In the genomic region with DNA sequence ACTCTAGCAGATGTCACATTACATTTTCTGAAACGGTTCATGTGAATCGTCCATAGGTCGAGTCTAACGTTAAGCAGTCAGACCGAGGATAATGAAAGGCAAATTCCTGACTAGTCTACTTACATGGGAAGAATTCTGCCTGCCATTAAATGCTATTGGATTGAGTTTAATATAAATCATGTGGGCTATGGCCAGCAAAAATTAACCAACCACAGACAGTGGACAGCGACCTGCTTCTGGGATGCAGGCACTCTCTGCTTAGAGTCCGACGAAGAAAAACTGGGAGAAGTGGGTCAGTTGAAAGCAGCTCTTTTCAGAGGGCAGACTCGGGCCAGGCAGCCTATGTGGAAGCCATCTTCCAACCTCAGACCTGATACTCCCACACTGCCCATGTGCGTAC, we compare ENCODE assay signal across 22 cellular contexts. TPM values are rescaled to one million over a fixed set of nuclear protein-coding genes. Genes with fewer than 3 reads are reported as not detected.
A peak's percentile ranks its signal among the peaks of the same experiment; 100 is the strongest.
DNase-seq lines count a peak whose midpoint lies in the region; ATAC-seq and TF ChIP-seq lines count a peak whose summit lies in the region.
"Had no signal": no experiment of that assay in that cellular context is flagged by ENCODE, and none has a peak within 500 bp of the region (broad histone marks: within the 10 kb centered on the region; RNA-seq: fewer than 3 reads in every experiment).

No MANE protein-coding gene starts in this region.

- DNase-seq in activated CD8-positive, alpha-beta memory T cell treated with anti-CD3 and anti-CD28 coated beads for 24 hours: peak; percentile 45
- DNase-seq in activated CD8-positive, alpha-beta memory T cell treated with anti-CD3 and anti-CD28 coated beads, Interleukin-2, amount 50 U/mL, for 4 hours: no peak
- DNase-seq in CD4-positive, alpha-beta T cell: no peak
- DNase-seq in T-helper 17 cell (no peak), mesendoderm (no peak), amygdala (lab: John Stamatoyannopoulos, UW) (no peak), COR-L47 (lab: John Stamatoyannopoulos, UW) (no peak), SW480 (ENCODE audit: low spot score) (no peak)
- DNase-seq: 8988T, BE2C, DMS 273 treated with DMSO at 0.1 percent for 48 hours, GF-D8, IMR-90, Kasumi-1, MM.1S, NCI-H1092 treated with DMSO at 0.1 percent for 48 hours, NCI-H2081 treated with DMSO at 0.1 percent for 48 hours, NCI-H510A treated with DMSO at 0.1 percent for 48 hours, NCI-H82, Peyer's patch, SIG-M5 had no signal

- H3K9me3 Mint-ChIP-seq in CD4-positive, alpha-beta T cell: no peaks in the 10 kb centered on the region

- H3K79me2 ChIP-seq in mesendoderm (ENCODE audit: control insufficient read depth, insufficient read depth, low read length): peaks cover 16% of the 10 kb centered on the region

- peak overlapping the region; percentile 80 for H3K18ac ChIP-seq in mesendoderm (ENCODE audit: low read length)

- no peak overlapping the region for H2BK120ac ChIP-seq in mesendoderm (ENCODE audit: low read depth, low read length)

- no CpG with 5 or more reads among the region's 10 CpGs for WGBS in mesendoderm (ENCODE audit: extremely low coverage, insufficient coverage, low lambda C conversion rate)

- no peak overlapping the region for H2BK15ac ChIP-seq in mesendoderm (replicated peaks; ENCODE audit: low read depth)

- CTCF ChIA-PET in CD4-positive, alpha-beta T cell (lab: Charles Lee): interaction anchor here (1.1 kb wide), 1 partner anchor 36 kb away, joined by 3 read pairs; no protein-coding TSS in a partner anchor

- H3K79me1 ChIP-seq in mesendoderm (ENCODE audit: low read length): peaks cover 9% of the 10 kb centered on the region

- no peak overlapping the region for H4K5ac ChIP-seq in mesendoderm (ENCODE audit: low read length)

- H3K4me3 Mint-ChIP-seq in CD4-positive, alpha-beta T cell: no peak overlapping the region
- H3K4me3 Mint-ChIP-seq in T-helper 17 cell: no peak overlapping the region

- no peaks in the 10 kb centered on the region for H3K27me3 Mint-ChIP-seq in CD4-positive, alpha-beta T cell
- no peaks in the 10 kb centered on the region for H3K27me3 Mint-ChIP-seq in T-helper 17 cell

- peaks cover 90% of the 10 kb centered on the region for H3K4me1 Mint-ChIP-seq in CD4-positive, alpha-beta T cell (ENCODE audit: low read depth)
- peaks cover 61% of the 10 kb centered on the region for H3K4me1 Mint-ChIP-seq in T-helper 17 cell

- no peak overlapping the region for H3K27ac ChIP-seq in CD4-positive, alpha-beta T cell (ENCODE audit: low read depth, low read length)
- H3K27ac ChIP-seq in mesendoderm (ENCODE audit: low read depth, low read length): no peak overlapping the region
- H3K27ac ChIP-seq: Peyer's patch had no signal

- H3K23ac ChIP-seq in mesendoderm (ENCODE audit: low read length): no peak overlapping the region

- H2AK5ac ChIP-seq in mesendoderm (ENCODE audit: low read length): no peak overlapping the region

- H3K4ac ChIP-seq in mesendoderm (ENCODE audit: low read depth, low read length): no peak overlapping the region

- no peak overlapping the region for H3K4me3 ChIP-seq in mesendoderm (ENCODE audit: low read length)
- H3K4me3 ChIP-seq: HAP-1, Peyer's patch had no signal

- no peak overlapping the region for H3K9ac ChIP-seq in mesendoderm (ENCODE audit: low read length)

- POLR2A ChIA-PET in CD4-positive, alpha-beta T cell (lab: Charles Lee): interaction anchor here (1.0 to 1.6 kb wide), 2 partner anchors 24 to 79 kb away, joined by 3 to 5 read pairs; no protein-coding TSS in a partner anchor

- H3K9me3 ChIP-seq in CD4-positive, alpha-beta T cell (ENCODE audit: control insufficient read depth, low read length): no peaks in the 10 kb centered on the region
- no peaks in the 10 kb centered on the region for H3K9me3 ChIP-seq in T-helper 17 cell (ENCODE audit: control insufficient read depth, low read length, poor library complexity, severe bottlenecking)
- H3K9me3 ChIP-seq: BE2C, HAP-1, Peyer's patch had no signal

- no peak for TF ChIP-seq CTCF in CD4-positive, alpha-beta T cell (IDR thresholded peaks at IDR 0.05)

- no peak overlapping the region for H3K4me2 ChIP-seq in mesendoderm (ENCODE audit: low read length)

- peaks cover 17% of the 10 kb centered on the region for H3K36me3 Mint-ChIP-seq in CD4-positive, alpha-beta T cell (ENCODE audit: low read depth)
- H3K36me3 Mint-ChIP-seq in T-helper 17 cell (ENCODE audit: low read depth): peaks cover 2% of the 10 kb centered on the region

- H3K36me3 ChIP-seq in mesendoderm (ENCODE audit: control insufficient read depth, insufficient read depth, low read length): no peaks in the 10 kb centered on the region
- H3K36me3 ChIP-seq: BE2C, HAP-1, Peyer's patch had no signal

- H3K4me1 ChIP-seq in mesendoderm (ENCODE audit: control insufficient read depth, low read depth, low read length): no peaks in the 10 kb centered on the region

- no peak for ATAC-seq in CD4-positive, alpha-beta T cell (ENCODE audit: poor library complexity)
- ATAC-seq in T-helper 17 cell: no peak

- intact Hi-C loops in CD4-positive, alpha-beta T cell (cut with DNase I, micrococcal nuclease): loop anchor here (1.0 to 2.0 kb wide), 2 partner anchors 15 to 30 kb away; no protein-coding TSS in a partner anchor

- H4K8ac ChIP-seq in mesendoderm (ENCODE audit: low read depth, low read length): no peak overlapping the region

- H2BK5ac ChIP-seq in mesendoderm (ENCODE audit: low read length): no peak overlapping the region

- H3K27ac Mint-ChIP-seq in CD4-positive, alpha-beta T cell: peak overlapping the region; percentile 28
- peak overlapping the region; percentile 49 for H3K27ac Mint-ChIP-seq in T-helper 17 cell

- no peak overlapping the region for H3K56ac ChIP-seq in mesendoderm (ENCODE audit: low read length)

- H3K27me3 ChIP-seq in CD4-positive, alpha-beta T cell (ENCODE audit: control insufficient read depth, insufficient read depth, low read length): no peaks in the 10 kb centered on the region
- no peaks in the 10 kb centered on the region for H3K27me3 ChIP-seq in mesendoderm (ENCODE audit: insufficient read depth, low read length, poor library complexity)
- H3K27me3 ChIP-seq: BE2C, Peyer's patch had no signal

RNA-seq across cellular contexts. Expression of a gene that starts 16.6 kb away (rescaled TPM):
- total RNA-seq in CD4-positive, alpha-beta T cell: 10 to 100 TPM; 75.4 to 87.2 TPM
- 100 to 1,000 TPM; 167 to 205 TPM for total RNA-seq in T-helper 17 cell
- polyA plus RNA-seq in mesendoderm (2013, experiment 1 of 2): 12.9 TPM
- polyA plus RNA-seq in mesendoderm (2013, experiment 2 of 2): 12.4 TPM
